8 cellular contexts compared by ENCODE assay signal in genomic region chr20:62181808-62182207, GRCh38. TPM values are rescaled to one million over a fixed set of nuclear protein-coding genes. Genes with fewer than 3 reads are reported as not detected.
DNase-seq lines count a peak whose midpoint lies in the region; ATAC-seq and TF ChIP-seq lines count a peak whose summit lies in the region.

No MANE protein-coding gene starts in this region.

- POLR2A ChIA-PET in activated CD4-positive, alpha-beta memory T cell treated with anti-CD3 and anti-CD28 coated beads, Interleukin-2, amount 10 ng/mL, durations not matched to agents 7 days and 5 days (lab: Charles Lee), result interaction anchor here (0.8 to 2.6 kb wide), 3 partner anchors 39 to 119 kb away, joined by 3 to 21 read pairs (median 12); partner anchors contain the start of genes PSMA7 and SS18L1

- H3K9me3 Mint-ChIP-seq in activated naive CD4-positive, alpha-beta T cell treated with anti-CD3 and anti-CD28 coated beads, Interleukin-2, amount 50 U/mL, for 24 hours, result no peaks in the 10 kb centered on the region
- no peaks in the 10 kb centered on the region for H3K9me3 Mint-ChIP-seq in activated CD4-positive, alpha-beta memory T cell treated with anti-CD3 and anti-CD28 coated beads, Interleukin-2, amount 10 ng/mL, durations not matched to agents 7 days and 5 days
- no peaks in the 10 kb centered on the region for H3K9me3 Mint-ChIP-seq in immature natural killer cell

- H3K4me3 ChIP-seq in thoracic aorta, result peak overlapping the region; percentile 84

- peaks cover 6 to 23% of the 10 kb centered on the region in 2 donors for H3K4me1 ChIP-seq in thoracic aorta (ENCODE audit: control insufficient read depth in 1 of 2, low read depth in 2 of 2)

- H3K36me3 ChIP-seq in thoracic aorta, result peaks cover 2% of the 10 kb centered on the region

- peak overlapping the region; percentile 92 for H3K4me3 Mint-ChIP-seq in activated naive CD4-positive, alpha-beta T cell treated with anti-CD3 and anti-CD28 coated beads, Interleukin-2, amount 50 U/mL, for 24 hours
- H3K4me3 Mint-ChIP-seq in activated CD4-positive, alpha-beta memory T cell treated with anti-CD3 and anti-CD28 coated beads, Interleukin-2, amount 10 ng/mL, durations not matched to agents 7 days and 5 days, result peak overlapping the region; percentile 92
- peak overlapping the region; percentile 85 to 94 (median 92) for H3K4me3 Mint-ChIP-seq in immature natural killer cell

- no peaks in the 10 kb centered on the region for H3K27me3 Mint-ChIP-seq in activated naive CD4-positive, alpha-beta T cell treated with anti-CD3 and anti-CD28 coated beads, Interleukin-2, amount 50 U/mL, for 24 hours
- H3K27me3 Mint-ChIP-seq in activated CD4-positive, alpha-beta memory T cell treated with anti-CD3 and anti-CD28 coated beads, Interleukin-2, amount 10 ng/mL, durations not matched to agents 7 days and 5 days, result no peaks in the 10 kb centered on the region
- H3K27me3 Mint-ChIP-seq in immature natural killer cell (ENCODE audit: low read depth in 3 of 3), result peaks cover 6 to 13% (median 9%) of the 10 kb centered on the region in 3 donors

- TF ChIP-seq CTCF in thoracic aorta (IDR thresholded peaks at IDR 0.05), result no peak

- peak overlapping the region; percentile 95 for H3K27ac Mint-ChIP-seq in activated naive CD4-positive, alpha-beta T cell treated with anti-CD3 and anti-CD28 coated beads, Interleukin-2, amount 50 U/mL, for 24 hours
- H3K27ac Mint-ChIP-seq in activated CD4-positive, alpha-beta memory T cell treated with anti-CD3 and anti-CD28 coated beads, Interleukin-2, amount 10 ng/mL, durations not matched to agents 7 days and 5 days, result peak overlapping the region; percentile 88
- peak overlapping the region; percentile 90 to 97 (median 95) for H3K27ac Mint-ChIP-seq in immature natural killer cell

- CTCF ChIA-PET in activated CD4-positive, alpha-beta memory T cell treated with anti-CD3 and anti-CD28 coated beads, Interleukin-2, amount 10 ng/mL, durations not matched to agents 7 days and 5 days (lab: Charles Lee), result no interaction called here

- H3K4me1 Mint-ChIP-seq in activated naive CD4-positive, alpha-beta T cell treated with anti-CD3 and anti-CD28 coated beads, Interleukin-2, amount 50 U/mL, for 24 hours, result peaks cover 28% of the 10 kb centered on the region
- H3K4me1 Mint-ChIP-seq in activated CD4-positive, alpha-beta memory T cell treated with anti-CD3 and anti-CD28 coated beads, Interleukin-2, amount 10 ng/mL, durations not matched to agents 7 days and 5 days, result peaks cover 31% of the 10 kb centered on the region
- peaks cover 27 to 36% of the 10 kb centered on the region in 2 donors for H3K4me1 Mint-ChIP-seq in immature natural killer cell

- peak overlapping the region in 1 of 2 donors; percentile 92 for H3K27ac ChIP-seq in thoracic aorta

- no peaks in the 10 kb centered on the region for H3K36me3 Mint-ChIP-seq in activated naive CD4-positive, alpha-beta T cell treated with anti-CD3 and anti-CD28 coated beads, Interleukin-2, amount 50 U/mL, for 24 hours
- H3K36me3 Mint-ChIP-seq in activated CD4-positive, alpha-beta memory T cell treated with anti-CD3 and anti-CD28 coated beads, Interleukin-2, amount 10 ng/mL, durations not matched to agents 7 days and 5 days (ENCODE audit: low read depth), result peaks cover 8% of the 10 kb centered on the region
- no peaks in the 10 kb centered on the region for H3K36me3 Mint-ChIP-seq in immature natural killer cell

- H3K27me3 ChIP-seq in thoracic aorta (replicated peaks; ENCODE audit: insufficient read depth), result no peaks in the 10 kb centered on the region

- no peak for DNase-seq in activated naive CD4-positive, alpha-beta T cell (lab: John Stamatoyannopoulos, UW)
- DNase-seq in activated CD4-positive, alpha-beta memory T cell treated with anti-CD3 and anti-CD28 coated beads, Interleukin-2, amount 10 ng/mL, durations not matched to agents 7 days and 5 days, result no peak
- DNase-seq in immature natural killer cell (no peak), thoracic aorta (ENCODE audit: low spot score) (no peak), glomerular visceral epithelial cell (ENCODE audit: extremely low spot score) (no peak)

- H3K9me3 ChIP-seq in thoracic aorta, result no peaks in the 10 kb centered on the region

- ATAC-seq in thoracic aorta (ENCODE audit: insufficient number of reproducible peaks, low FRiP score, low read depth), result no peak
- ATAC-seq in HG03432 (IDR thresholded peaks at IDR 0.05; ENCODE audit: unreplicated experiment), result no peak
- no peak for ATAC-seq in HG02763 (IDR thresholded peaks at IDR 0.05; ENCODE audit: unreplicated experiment)

RNA-seq across cellular contexts. Expression of gene MTG2, which starts 1.0 kb away (rescaled TPM):
- total RNA-seq in activated CD4-positive, alpha-beta memory T cell treated with anti-CD3 and anti-CD28 coated beads, Interleukin-2, amount 10 ng/mL, durations not matched to agents 7 days and 5 days, result 10 to 100 TPM; 25.6 to 27.2 TPM
- 10 to 100 TPM; 14.5 to 19.6 (median 15.3) TPM for polyA plus RNA-seq in immature natural killer cell
- 10 to 100 TPM; 28.0 to 41.8 TPM for total RNA-seq in thoracic aorta

RNA-seq across cellular contexts. Expression of gene SS18L1, which starts 38.2 kb away (rescaled TPM):
- total RNA-seq in activated CD4-positive, alpha-beta memory T cell treated with anti-CD3 and anti-CD28 coated beads, Interleukin-2, amount 10 ng/mL, durations not matched to agents 7 days and 5 days, result 10 to 100 TPM; 15.1 to 16.7 TPM
- polyA plus RNA-seq in immature natural killer cell, result under 1 TPM in 2 of 3 donors, not detected in 1; 0.39 to 0.68 TPM
- total RNA-seq in thoracic aorta, result 10 to 100 TPM; 10.7 to 21.7 TPM

RNA-seq across cellular contexts. Expression of gene HRH3, which starts 38.3 kb away (rescaled TPM):
- total RNA-seq in activated CD4-positive, alpha-beta memory T cell treated with anti-CD3 and anti-CD28 coated beads, Interleukin-2, amount 10 ng/mL, durations not matched to agents 7 days and 5 days, result not detected
- not detected for polyA plus RNA-seq in immature natural killer cell
- total RNA-seq in thoracic aorta, result not detected

RNA-seq across cellular contexts. Expression of gene PSMA7, which starts 38.6 kb away (rescaled TPM):
- 100 to 1,000 TPM; 243 to 246 TPM for total RNA-seq in activated CD4-positive, alpha-beta memory T cell treated with anti-CD3 and anti-CD28 coated beads, Interleukin-2, amount 10 ng/mL, durations not matched to agents 7 days and 5 days
- 100 to 1,000 TPM; 497 to 643 (median 622) TPM for polyA plus RNA-seq in immature natural killer cell
- total RNA-seq in thoracic aorta, result 100 to 1,000 TPM; 185 to 228 TPM

RNA-seq across cellular contexts. Expression of gene OSBPL2, which starts 56.5 kb away (rescaled TPM):
- 10 to 100 TPM; 40.3 to 40.6 TPM for total RNA-seq in activated CD4-positive, alpha-beta memory T cell treated with anti-CD3 and anti-CD28 coated beads, Interleukin-2, amount 10 ng/mL, durations not matched to agents 7 days and 5 days
- polyA plus RNA-seq in immature natural killer cell, result 10 to 100 TPM; 17.9 to 45.2 (median 24.5) TPM
- 10 to 100 TPM; 48.5 to 58.5 TPM for total RNA-seq in thoracic aorta
